ENCODE assay signal across 8 cellular contexts in genomic region chr9:2872307-2872940, GRCh38. TPM values are rescaled to one million over a fixed set of nuclear protein-coding genes. Genes with fewer than 3 reads are reported as not detected.
DNase-seq lines count a peak whose midpoint lies in the region; ATAC-seq and TF ChIP-seq lines count a peak whose summit lies in the region.

No MANE protein-coding gene starts in this region.

- H3K4me3 ChIP-seq in HFF-Myc (replicated peaks; ENCODE audit: low read depth, low read length): no peak overlapping the region

- H3K36me3 Mint-ChIP-seq in activated CD8-positive, alpha-beta T cell treated with anti-CD3 and anti-CD28 coated beads, Interleukin-2, amount 10 ng/mL, durations not matched to agents 7 days and 5 days (ENCODE audit: low read depth): no peaks in the 10 kb centered on the region

- no peak overlapping the region for H3K27ac Mint-ChIP-seq in activated CD8-positive, alpha-beta T cell treated with anti-CD3 and anti-CD28 coated beads, Interleukin-2, amount 10 ng/mL, durations not matched to agents 7 days and 5 days

- POLR2A ChIA-PET in activated CD8-positive, alpha-beta T cell treated with anti-CD3 and anti-CD28 coated beads, Interleukin-2, amount 10 ng/mL, durations not matched to agents 7 days and 5 days (lab: Charles Lee): no interaction called here

- H3K9me3 Mint-ChIP-seq in activated CD8-positive, alpha-beta T cell treated with anti-CD3 and anti-CD28 coated beads, Interleukin-2, amount 10 ng/mL, durations not matched to agents 7 days and 5 days (ENCODE audit: insufficient read depth): no peaks in the 10 kb centered on the region

- no peak for ATAC-seq in activated CD8-positive, alpha-beta T cell treated with anti-CD3 and anti-CD28 coated beads, Interleukin-2, amount 10 ng/mL, durations not matched to agents 7 days and 5 days
- no peak for ATAC-seq in GM18520 (IDR thresholded peaks at IDR 0.05; ENCODE audit: unreplicated experiment)
- ATAC-seq in GM19397 (IDR thresholded peaks at IDR 0.05; ENCODE audit: unreplicated experiment): no peak

- H3K4me3 Mint-ChIP-seq in activated CD8-positive, alpha-beta T cell treated with anti-CD3 and anti-CD28 coated beads, Interleukin-2, amount 10 ng/mL, durations not matched to agents 7 days and 5 days: no peak overlapping the region

- TF ChIP-seq CTCF in C4-2B (conservative IDR thresholded peaks at IDR 0.05): peak; percentile 58
- peak; percentile 22 for TF ChIP-seq CTCF in HFF-Myc (IDR thresholded peaks at IDR 0.05; ENCODE audit: low read depth, low read length, missing control alignments)

- peaks cover 21% of the 10 kb centered on the region for H3K27me3 Mint-ChIP-seq in activated CD8-positive, alpha-beta T cell treated with anti-CD3 and anti-CD28 coated beads, Interleukin-2, amount 10 ng/mL, durations not matched to agents 7 days and 5 days (ENCODE audit: low read depth)

- H3K4me1 Mint-ChIP-seq in activated CD8-positive, alpha-beta T cell treated with anti-CD3 and anti-CD28 coated beads, Interleukin-2, amount 10 ng/mL, durations not matched to agents 7 days and 5 days (ENCODE audit: low read depth): no peaks in the 10 kb centered on the region

- no peak overlapping the region for H3K27ac ChIP-seq in C4-2B

- DNase-seq in HFF-Myc (ENCODE audit: extremely low read depth, low read depth): no peak
- DNase-seq in SKM-1 (lab: John Stamatoyannopoulos, UW; ENCODE audit: unreplicated experiment): peak; percentile 25
- DNase-seq in iPS-NIHi11 (ENCODE audit: low spot score): peak; percentile 52
- DNase-seq in activated CD8-positive, alpha-beta T cell treated with anti-CD3 and anti-CD28 coated beads, Interleukin-2, amount 10 ng/mL, durations not matched to agents 7 days and 5 days: no peak
- DNase-seq in activated CD8-positive, alpha-beta memory T cell treated with anti-CD3 and anti-CD28 coated beads, Interleukin-2, amount 50 U/mL, for 4 hours: no peak

- CTCF ChIA-PET in activated CD8-positive, alpha-beta T cell treated with anti-CD3 and anti-CD28 coated beads, Interleukin-2, amount 10 ng/mL, durations not matched to agents 7 days and 5 days (lab: Charles Lee): no interaction called here

RNA-seq across cellular contexts. Expression of gene PUM3, which starts 28.5 kb away (rescaled TPM):
- 10 to 100 TPM; 63.1 to 64.0 TPM for total RNA-seq in activated CD8-positive, alpha-beta T cell treated with anti-CD3 and anti-CD28 coated beads, Interleukin-2, amount 10 ng/mL, durations not matched to agents 7 days and 5 days

Comparison
In these comparisons a context has a peak if more than half of its experiments do, and no peak if none do; other contexts are left out.
1. DNase-seq: peak in SKM-1 (single experiment) and iPS-NIHi11 (single experiment); none in HFF-Myc (single experiment), activated CD8-positive, alpha-beta T cell treated with anti-CD3 and anti-CD28 coated beads, Interleukin-2, amount 10 ng/mL, durations not matched to agents 7 days and 5 days (single experiment) and activated CD8-positive, alpha-beta memory T cell treated with anti-CD3 and anti-CD28 coated beads, Interleukin-2, amount 50 U/mL, for 4 hours (single experiment).